Comparison of ENCODE assay signal across 1 cellular context in the genomic region with DNA sequence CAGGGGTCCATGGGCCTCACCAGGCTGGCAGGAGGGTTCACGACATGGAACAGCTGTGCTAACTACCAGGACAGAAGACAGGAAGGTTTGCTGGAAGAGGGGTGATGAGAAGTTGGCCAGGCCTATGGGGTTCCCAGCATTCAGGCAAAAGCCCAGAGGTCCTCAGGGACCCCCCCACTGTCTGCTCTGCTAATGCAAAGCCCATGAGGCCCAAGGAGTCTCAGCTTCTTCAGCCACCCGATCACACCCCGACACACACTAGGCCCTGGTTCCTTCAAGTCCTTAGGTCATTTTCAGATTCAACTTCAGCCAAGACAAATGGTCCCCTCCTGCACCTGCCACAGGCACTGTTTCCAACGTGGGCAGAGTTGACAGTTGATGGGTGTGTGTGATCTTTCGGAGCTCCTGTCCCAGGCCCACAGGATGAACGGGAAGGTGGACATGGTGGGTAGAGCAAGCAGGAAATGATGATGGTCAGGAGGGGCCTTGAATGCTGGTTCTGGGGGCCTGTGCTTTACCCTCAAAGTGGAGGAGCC.
TF ChIP-seq lines count a peak whose summit lies in the region.

No MANE protein-coding gene starts in this region.

TF ChIP-seq in H1, 55 proteins besides CTCF, POLR2A, EP300 and RAD21:
- TF ChIP-seq, protein P1, sequence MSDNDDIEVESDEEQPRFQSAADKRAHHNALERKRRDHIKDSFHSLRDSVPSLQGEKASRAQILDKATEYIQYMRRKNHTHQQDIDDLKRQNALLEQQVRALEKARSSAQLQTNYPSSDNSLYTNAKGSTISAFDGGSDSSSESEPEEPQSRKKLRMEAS (IDR thresholded peaks at IDR 0.05): no peak
- no peak for TF ChIP-seq CHD1 (IDR thresholded peaks at IDR 0.05; ENCODE audit: low read depth, low read length)
